Comparison of ENCODE assay signal across 8 cellular contexts in genomic region chrX:154308108-154308946, GRCh38. TPM values are rescaled to one million over a fixed set of nuclear protein-coding genes. Genes with fewer than 3 reads are reported as not detected.
DNase-seq lines count a peak whose midpoint lies in the region; ATAC-seq, FAIRE-seq and TF ChIP-seq lines count a peak whose summit lies in the region.

No MANE protein-coding gene starts in this region.

- no peaks in the 10 kb centered on the region for H3K79me1 ChIP-seq in trophoblast cell (ENCODE audit: low read length)

- no peak for FAIRE-seq in RCC 7860 (lab: Jason Lieb, UNC)

- no peaks in the 10 kb centered on the region for H3K36me3 ChIP-seq in trophoblast cell (ENCODE audit: control insufficient read depth in 1 of 2, insufficient read depth in 2 of 2, low read length in 2 of 2)

- no CpG with 5 or more reads among the region's 9 CpGs for WGBS in trophoblast cell (ENCODE audit: extremely low coverage, insufficient coverage, insufficient read length)

- H3K14ac ChIP-seq in trophoblast cell (ENCODE audit: low read length), result no peak overlapping the region

- no peak overlapping the region for H3K4me3 Mint-ChIP-seq in activated T-helper 1 cell treated with anti-CD3 and anti-CD28 coated beads, Interleukin-12 subunit alpha, Interleukin-12 subunit beta, Interleukin-2, Interleukin-4 antibody, amounts not matched to agents 30 ng/mL and 10 ng/mL and 1 ng/mL, durations not matched to agents 14 hours and 24 hours and 36 hours

- peak; percentile 56 for ATAC-seq in GM19351 (IDR thresholded peaks at IDR 0.05; ENCODE audit: unreplicated experiment)

- DNase-seq in AG09319 (ENCODE audit: extremely low read depth, low read depth) (no peak), RCC 7860 (ENCODE audit: low spot score) (peak; percentile 15), foreskin melanocyte (peak; percentile 42), trophoblast cell (peak; percentile 50 to 76), ureter (ENCODE audit: low spot score) (peak; percentile 74), epidermal melanocyte (ENCODE audit: insufficient read length, low spot score) (no peak)
- DNase-seq in activated T-helper 1 cell treated with anti-CD3 and anti-CD28 coated beads, Interleukin-12 subunit alpha, Interleukin-12 subunit beta, Interleukin-2, Interleukin-4 antibody, amounts not matched to agents 30 ng/mL and 10 ng/mL and 1 ng/mL, durations not matched to agents 14 hours and 24 hours and 36 hours (ENCODE audit: low spot score), result peak; percentile 66

- no peak overlapping the region for H4K91ac ChIP-seq in trophoblast cell (ENCODE audit: low read depth, low read length)

- H3K27me3 ChIP-seq in trophoblast cell (ENCODE audit: insufficient read depth, low read length), result no peaks in the 10 kb centered on the region

- no peaks in the 10 kb centered on the region for H3K9me3 Mint-ChIP-seq in activated T-helper 1 cell treated with anti-CD3 and anti-CD28 coated beads, Interleukin-12 subunit alpha, Interleukin-12 subunit beta, Interleukin-2, Interleukin-4 antibody, amounts not matched to agents 30 ng/mL and 10 ng/mL and 1 ng/mL, durations not matched to agents 14 hours and 24 hours and 36 hours

- no peak overlapping the region for H3K27ac ChIP-seq in trophoblast cell (ENCODE audit: low read depth, low read length)

- H3K27me3 Mint-ChIP-seq in activated T-helper 1 cell treated with anti-CD3 and anti-CD28 coated beads, Interleukin-12 subunit alpha, Interleukin-12 subunit beta, Interleukin-2, Interleukin-4 antibody, amounts not matched to agents 30 ng/mL and 10 ng/mL and 1 ng/mL, durations not matched to agents 14 hours and 24 hours and 36 hours (ENCODE audit: insufficient read depth), result peaks cover 2% of the 10 kb centered on the region

- intact Hi-C loops in activated T-helper 1 cell treated with anti-CD3 and anti-CD28 coated beads, Interleukin-12 subunit alpha, Interleukin-12 subunit beta, Interleukin-2, Interleukin-4 antibody, amounts not matched to agents 30 ng/mL and 10 ng/mL and 1 ng/mL, durations not matched to agents 14 hours and 24 hours and 36 hours (cut with micrococcal nuclease), result loop anchor here (1.0 to 2.0 kb wide), 2 partner anchors 18 to 226 kb away; no protein-coding TSS in a partner anchor

- no peak overlapping the region for H3K4me3 ChIP-seq in trophoblast cell (ENCODE audit: low read depth, low read length)

- H3K9me3 ChIP-seq in trophoblast cell (ENCODE audit: insufficient read depth, low read depth, low read length), result no peaks in the 10 kb centered on the region

- H3K36me3 Mint-ChIP-seq in activated T-helper 1 cell treated with anti-CD3 and anti-CD28 coated beads, Interleukin-12 subunit alpha, Interleukin-12 subunit beta, Interleukin-2, Interleukin-4 antibody, amounts not matched to agents 30 ng/mL and 10 ng/mL and 1 ng/mL, durations not matched to agents 14 hours and 24 hours and 36 hours (ENCODE audit: low read depth), result no peaks in the 10 kb centered on the region

- no peak overlapping the region for H2BK120ac ChIP-seq in trophoblast cell (ENCODE audit: insufficient read depth, low read length, poor library complexity)

- no peaks in the 10 kb centered on the region for H3K4me1 ChIP-seq in trophoblast cell (ENCODE audit: control insufficient read depth in 1 of 2, insufficient read depth in 2 of 2, low read length in 2 of 2)

- no peak overlapping the region for H2AK5ac ChIP-seq in trophoblast cell (ENCODE audit: low read length)

- no peak overlapping the region for H3K9ac ChIP-seq in trophoblast cell (ENCODE audit: low read length)

- no peaks in the 10 kb centered on the region for H3K79me2 ChIP-seq in trophoblast cell (ENCODE audit: control insufficient read depth, insufficient read depth, low read length, poor library complexity)

- H3K4ac ChIP-seq in trophoblast cell (ENCODE audit: low read depth, low read length), result no peak overlapping the region

- H4K12ac ChIP-seq in trophoblast cell (ENCODE audit: low read depth, low read length), result no peak overlapping the region

- H3K27ac Mint-ChIP-seq in activated T-helper 1 cell treated with anti-CD3 and anti-CD28 coated beads, Interleukin-12 subunit alpha, Interleukin-12 subunit beta, Interleukin-2, Interleukin-4 antibody, amounts not matched to agents 30 ng/mL and 10 ng/mL and 1 ng/mL, durations not matched to agents 14 hours and 24 hours and 36 hours, result peak overlapping the region; percentile 44

- no peak overlapping the region for H2AFZ ChIP-seq in trophoblast cell (ENCODE audit: insufficient read depth, low read length, poor library complexity)

- no peak overlapping the region for H4K8ac ChIP-seq in trophoblast cell (ENCODE audit: low read depth, low read length)

- H3K18ac ChIP-seq in trophoblast cell (ENCODE audit: low read length), result no peak overlapping the region

- H2BK12ac ChIP-seq in trophoblast cell (ENCODE audit: low read length), result no peak overlapping the region

- peak; percentile 68 for TF ChIP-seq CTCF in AG09319 (IDR thresholded peaks at IDR 0.05; ENCODE audit: low read depth, low read length)

- H2BK5ac ChIP-seq in trophoblast cell (ENCODE audit: low read depth, low read length, poor library complexity), result no peak overlapping the region

- no peak overlapping the region for H3K23ac ChIP-seq in trophoblast cell (ENCODE audit: low read length)

- no peak overlapping the region for H3K4me2 ChIP-seq in trophoblast cell (ENCODE audit: low read length)

- peaks cover 47% of the 10 kb centered on the region for H3K4me1 Mint-ChIP-seq in activated T-helper 1 cell treated with anti-CD3 and anti-CD28 coated beads, Interleukin-12 subunit alpha, Interleukin-12 subunit beta, Interleukin-2, Interleukin-4 antibody, amounts not matched to agents 30 ng/mL and 10 ng/mL and 1 ng/mL, durations not matched to agents 14 hours and 24 hours and 36 hours (ENCODE audit: low read depth)

RNA-seq across cellular contexts. Expression of gene TKTL1, which starts 12.7 kb away (rescaled TPM):
- 0.12 and 0.34 TPM in 2 replicates for total RNA-seq in activated T-helper 1 cell treated with anti-CD3 and anti-CD28 coated beads, Interleukin-12 subunit alpha, Interleukin-12 subunit beta, Interleukin-2, Interleukin-4 antibody, amounts not matched to agents 30 ng/mL and 10 ng/mL and 1 ng/mL, durations not matched to agents 14 hours and 24 hours and 36 hours
- not detected in 2 replicates for polyA plus RNA-seq in trophoblast cell (2013)
- total RNA-seq in ureter, result not detected

RNA-seq across cellular contexts. Expression of gene TEX28, which starts 13.4 kb away (rescaled TPM):
- total RNA-seq in activated T-helper 1 cell treated with anti-CD3 and anti-CD28 coated beads, Interleukin-12 subunit alpha, Interleukin-12 subunit beta, Interleukin-2, Interleukin-4 antibody, amounts not matched to agents 30 ng/mL and 10 ng/mL and 1 ng/mL, durations not matched to agents 14 hours and 24 hours and 36 hours, result not detected in 2 replicates
- not detected in 2 replicates for polyA plus RNA-seq in trophoblast cell (2013)
- not detected for total RNA-seq in ureter

RNA-seq across cellular contexts. Expression of gene OPN1MW3, which starts 50.9 kb away (rescaled TPM):
- total RNA-seq in activated T-helper 1 cell treated with anti-CD3 and anti-CD28 coated beads, Interleukin-12 subunit alpha, Interleukin-12 subunit beta, Interleukin-2, Interleukin-4 antibody, amounts not matched to agents 30 ng/mL and 10 ng/mL and 1 ng/mL, durations not matched to agents 14 hours and 24 hours and 36 hours, result not detected in 2 replicates
- polyA plus RNA-seq in trophoblast cell (2013), result not detected in 2 replicates
- not detected for total RNA-seq in ureter

Comparison
In these comparisons a context has a peak if more than half of its experiments do, and no peak if none do; other contexts are left out.
1. DNase-seq: peak in RCC 7860 (single experiment), activated T-helper 1 cell treated with anti-CD3 and anti-CD28 coated beads, Interleukin-12 subunit alpha, Interleukin-12 subunit beta, Interleukin-2, Interleukin-4 antibody, amounts not matched to agents 30 ng/mL and 10 ng/mL and 1 ng/mL, durations not matched to agents 14 hours and 24 hours and 36 hours (single experiment), foreskin melanocyte (single experiment), trophoblast cell (2 of 2) and ureter (single experiment); none in AG09319 (single experiment) and epidermal melanocyte (single experiment).